ENCODE assay signal across 13 cellular contexts in genomic region chr14:68539839-68540238, GRCh38.
"Had no signal": no experiment of that assay in that cellular context is flagged by ENCODE, and none has a peak within 500 bp of the region (broad histone marks: within the 10 kb centered on the region; RNA-seq: fewer than 3 reads in every experiment).

No MANE protein-coding gene starts in this region.

- ATAC-seq: left lung had no signal

- H3K9me3 Mint-ChIP-seq: activated CD4-positive, alpha-beta memory T cell treated with anti-CD3 and anti-CD28 coated beads, Interleukin-2, amount 10 ng/mL, durations not matched to agents 7 days and 5 days; activated naive CD4-positive, alpha-beta T cell treated with anti-CD3 and anti-CD28 coated beads for 36 hours; activated T-helper 1 cell treated with anti-CD3 and anti-CD28 coated beads, Interleukin-12 subunit alpha, Interleukin-12 subunit beta, Interleukin-2, Interleukin-4 antibody, amounts not matched to agents 30 ng/mL and 10 ng/mL and 1 ng/mL, durations not matched to agents 14 hours and 24 hours and 36 hours; central memory CD8-positive, alpha-beta T cell; stimulated activated naive CD8-positive, alpha-beta T cell treated with anti-CD3 and anti-CD28 coated beads, Interleukin-15, Interleukin-2, amounts not matched to agents 100 ng/mL and 50 ng/mL, for 24 hours had no signal

- H3K27ac ChIP-seq: left lung had no signal

- H3K27me3 ChIP-seq: left lung, right lobe of liver, testis had no signal

- H3K4me1 Mint-ChIP-seq: activated CD4-positive, alpha-beta memory T cell treated with anti-CD3 and anti-CD28 coated beads, Interleukin-2, amount 10 ng/mL, durations not matched to agents 7 days and 5 days; central memory CD8-positive, alpha-beta T cell had no signal

- H3K27me3 Mint-ChIP-seq: activated CD4-positive, alpha-beta memory T cell treated with anti-CD3 and anti-CD28 coated beads, Interleukin-2, amount 10 ng/mL, durations not matched to agents 7 days and 5 days; central memory CD8-positive, alpha-beta T cell; stimulated activated naive CD8-positive, alpha-beta T cell treated with anti-CD3 and anti-CD28 coated beads, Interleukin-15, Interleukin-2, amounts not matched to agents 100 ng/mL and 50 ng/mL, for 24 hours had no signal

- H3K9me3 ChIP-seq: left lung, right lobe of liver, testis had no signal

- H3K4me3 ChIP-seq: left lung, right lobe of liver, testis had no signal

- H3K36me3 ChIP-seq: left lung, right lobe of liver had no signal

- H3K27ac Mint-ChIP-seq: activated CD4-positive, alpha-beta memory T cell treated with anti-CD3 and anti-CD28 coated beads, Interleukin-2, amount 10 ng/mL, durations not matched to agents 7 days and 5 days; activated naive CD4-positive, alpha-beta T cell treated with anti-CD3 and anti-CD28 coated beads for 36 hours; activated T-helper 1 cell treated with anti-CD3 and anti-CD28 coated beads, Interleukin-12 subunit alpha, Interleukin-12 subunit beta, Interleukin-2, Interleukin-4 antibody, amounts not matched to agents 30 ng/mL and 10 ng/mL and 1 ng/mL, durations not matched to agents 14 hours and 24 hours and 36 hours; stimulated activated naive CD8-positive, alpha-beta T cell treated with anti-CD3 and anti-CD28 coated beads, Interleukin-15, Interleukin-2, amounts not matched to agents 100 ng/mL and 50 ng/mL, for 24 hours had no signal

- DNase-seq: activated CD4-positive, alpha-beta memory T cell treated with anti-CD3 and anti-CD28 coated beads, Interleukin-2, amount 10 ng/mL, durations not matched to agents 7 days and 5 days; activated naive CD4-positive, alpha-beta T cell treated with anti-CD3 and anti-CD28 coated beads for 36 hours; erythroblast; left lung; right lobe of liver; stimulated activated CD4-positive, alpha-beta T cell treated with anti-CD3 and anti-CD28 coated beads, Interleukin-12 subunit alpha, Interleukin-12 subunit beta, amount 100 ng/mL, for 4 hours; stimulated activated CD4-positive, alpha-beta T cell treated with anti-CD3 and anti-CD28 coated beads, Interleukin-4, amount 100 ng/mL, for 1 hour; stimulated activated CD8-positive, alpha-beta memory T cell treated with anti-CD3 and anti-CD28 coated beads, Interleukin-4, amount 100 ng/mL, for 48 hours; T1000 had no signal

- H3K4me3 Mint-ChIP-seq: activated CD4-positive, alpha-beta memory T cell treated with anti-CD3 and anti-CD28 coated beads, Interleukin-2, amount 10 ng/mL, durations not matched to agents 7 days and 5 days; activated naive CD4-positive, alpha-beta T cell treated with anti-CD3 and anti-CD28 coated beads for 36 hours; activated T-helper 1 cell treated with anti-CD3 and anti-CD28 coated beads, Interleukin-12 subunit alpha, Interleukin-12 subunit beta, Interleukin-2, Interleukin-4 antibody, amounts not matched to agents 30 ng/mL and 10 ng/mL and 1 ng/mL, durations not matched to agents 14 hours and 24 hours and 36 hours; central memory CD8-positive, alpha-beta T cell; stimulated activated naive CD8-positive, alpha-beta T cell treated with anti-CD3 and anti-CD28 coated beads, Interleukin-15, Interleukin-2, amounts not matched to agents 100 ng/mL and 50 ng/mL, for 24 hours had no signal
